ENCODE assay signal across 1 cellular context in the genomic region with DNA sequence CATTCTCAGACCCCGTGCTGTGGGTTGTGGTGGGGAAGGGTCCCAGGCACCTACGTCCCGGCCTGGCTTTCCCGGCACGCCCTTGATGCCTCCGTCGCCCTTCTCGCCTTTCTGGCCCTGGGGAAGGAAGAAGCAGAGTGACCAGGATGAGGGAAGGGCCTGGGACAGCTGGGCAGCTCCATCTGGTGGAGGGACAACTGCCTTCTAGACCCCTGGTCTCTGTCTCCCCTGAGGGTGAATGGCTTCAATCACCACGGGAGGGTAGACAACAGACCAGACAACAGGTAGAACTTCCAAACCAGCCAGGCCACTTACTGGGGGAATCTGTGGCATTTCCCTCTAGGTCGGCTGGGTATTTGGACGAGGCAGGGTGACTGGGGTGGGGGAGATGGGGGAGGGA.
TF ChIP-seq lines count a peak whose summit lies in the region.

No MANE protein-coding gene starts in this region.

TF ChIP-seq in H1, 55 proteins besides CTCF, POLR2A, EP300 and RAD21:
- TF ChIP-seq TCF12 (IDR thresholded peaks at IDR 0.05; ENCODE audit: low read depth, low read length) = no peak
- TF ChIP-seq MAFK (IDR thresholded peaks at IDR 0.05; ENCODE audit: low read depth, low read length) = no peak
